In the genomic region with DNA sequence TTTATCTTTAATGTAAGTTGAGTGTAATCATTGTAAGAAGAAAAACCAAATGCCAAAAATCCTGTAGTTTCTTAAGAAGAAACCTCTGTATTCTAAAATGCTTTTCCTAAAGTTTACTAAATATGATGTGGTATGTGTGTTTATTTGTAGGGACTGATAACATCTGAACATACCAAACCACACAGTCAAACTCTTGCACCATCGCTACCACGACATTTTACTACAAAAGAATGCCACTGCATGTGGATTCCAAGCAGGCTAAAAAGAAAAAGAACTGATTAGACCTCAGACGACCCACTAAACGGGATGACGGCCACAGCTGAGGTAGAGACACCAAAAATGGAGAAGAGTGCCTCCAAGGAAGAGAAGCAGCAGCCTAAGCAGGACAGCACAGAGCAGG, we compare ENCODE assay signal across 12 cellular contexts.
"Had no signal": no experiment of that assay in that cellular context is flagged by ENCODE, and none has a peak within 500 bp of the region (broad histone marks: within the 10 kb centered on the region; RNA-seq: fewer than 3 reads in every experiment).

No MANE protein-coding gene starts in this region.

- DNase-seq: activated CD4-positive, alpha-beta memory T cell treated with anti-CD3 and anti-CD28 coated beads, Interleukin-2, amount 10 ng/mL, durations not matched to agents 7 days and 5 days; activated CD8-positive, alpha-beta memory T cell treated with anti-CD3 and anti-CD28 coated beads, Interleukin-2, amount 50 U/mL, for 48 hours; activated naive CD4-positive, alpha-beta T cell; colonic mucosa; hippocampal formation; naive thymus-derived CD4-positive, alpha-beta T cell; posterior cingulate gyrus; T1000 had no signal

- H3K4me1 ChIP-seq: colonic mucosa, vagina had no signal

- H3K9me3 ChIP-seq: colonic mucosa, vagina had no signal

- H3K27me3 ChIP-seq: cardiac muscle cell, colonic mucosa, vagina had no signal

- H3K4me3 Mint-ChIP-seq: activated CD4-positive, alpha-beta memory T cell treated with anti-CD3 and anti-CD28 coated beads, Interleukin-2, amount 10 ng/mL, durations not matched to agents 7 days and 5 days; activated T-helper 1 cell treated with anti-CD3 and anti-CD28 coated beads, Interleukin-12 subunit alpha, Interleukin-12 subunit beta, Interleukin-2, Interleukin-4 antibody, amounts not matched to agents 30 ng/mL and 10 ng/mL and 1 ng/mL, durations not matched to agents 14 hours and 24 hours and 36 hours; naive thymus-derived CD4-positive, alpha-beta T cell had no signal

- H3K9me3 Mint-ChIP-seq: activated CD4-positive, alpha-beta memory T cell treated with anti-CD3 and anti-CD28 coated beads, Interleukin-2, amount 10 ng/mL, durations not matched to agents 7 days and 5 days; activated T-helper 1 cell treated with anti-CD3 and anti-CD28 coated beads, Interleukin-12 subunit alpha, Interleukin-12 subunit beta, Interleukin-2, Interleukin-4 antibody, amounts not matched to agents 30 ng/mL and 10 ng/mL and 1 ng/mL, durations not matched to agents 14 hours and 24 hours and 36 hours; naive thymus-derived CD4-positive, alpha-beta T cell had no signal

- H3K27me3 Mint-ChIP-seq: activated CD4-positive, alpha-beta memory T cell treated with anti-CD3 and anti-CD28 coated beads, Interleukin-2, amount 10 ng/mL, durations not matched to agents 7 days and 5 days; naive thymus-derived CD4-positive, alpha-beta T cell had no signal

- H3K27ac ChIP-seq: cardiac muscle cell, colonic mucosa, skin epidermis, vagina had no signal

- H3K36me3 ChIP-seq: cardiac muscle cell, colonic mucosa, vagina had no signal

- ATAC-seq: naive thymus-derived CD4-positive, alpha-beta T cell had no signal

- H3K4me1 Mint-ChIP-seq: activated CD4-positive, alpha-beta memory T cell treated with anti-CD3 and anti-CD28 coated beads, Interleukin-2, amount 10 ng/mL, durations not matched to agents 7 days and 5 days; naive thymus-derived CD4-positive, alpha-beta T cell had no signal

- H3K4me3 ChIP-seq: cardiac muscle cell, colonic mucosa, skin epidermis, vagina had no signal

- H3K27ac Mint-ChIP-seq: activated CD4-positive, alpha-beta memory T cell treated with anti-CD3 and anti-CD28 coated beads, Interleukin-2, amount 10 ng/mL, durations not matched to agents 7 days and 5 days; activated T-helper 1 cell treated with anti-CD3 and anti-CD28 coated beads, Interleukin-12 subunit alpha, Interleukin-12 subunit beta, Interleukin-2, Interleukin-4 antibody, amounts not matched to agents 30 ng/mL and 10 ng/mL and 1 ng/mL, durations not matched to agents 14 hours and 24 hours and 36 hours had no signal
